ENCODE assay signal across 8 cellular contexts in the genomic region with DNA sequence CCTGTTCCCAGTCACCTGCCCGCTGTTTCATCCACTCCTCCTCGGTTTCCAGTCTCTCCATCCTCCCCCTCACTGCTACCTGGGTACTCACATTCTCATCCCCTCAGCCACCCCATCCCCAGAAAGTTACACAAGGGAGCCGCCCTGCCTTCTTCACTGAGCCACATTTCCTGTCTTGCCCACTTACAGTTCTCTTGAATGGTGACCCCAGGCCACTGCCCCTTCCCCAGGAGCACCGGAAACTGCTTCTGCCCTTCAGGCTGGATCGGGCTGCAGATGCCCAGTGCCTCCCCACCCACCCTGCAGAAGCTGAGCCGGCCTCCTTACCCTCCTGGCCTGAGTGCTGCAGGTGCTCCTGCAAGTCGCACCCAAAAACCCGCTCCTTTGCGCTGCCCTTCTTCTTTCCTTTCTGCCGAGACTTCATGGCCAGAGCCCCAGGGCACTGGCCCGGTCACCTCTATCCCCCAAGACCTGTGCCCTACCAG. TPM values are rescaled to one million over a fixed set of nuclear protein-coding genes. Genes with fewer than 3 reads are reported as not detected.
DNase-seq lines count a peak whose midpoint lies in the region; ATAC-seq, FAIRE-seq and TF ChIP-seq lines count a peak whose summit lies in the region.

No MANE protein-coding gene starts in this region.

- peak overlapping the region; percentile 85 for H3K27ac Mint-ChIP-seq in central memory CD8-positive, alpha-beta T cell (ENCODE audit: low read depth)

- H3K27me3 ChIP-seq in IMR-90 (ENCODE audit: control insufficient read depth, insufficient read depth, low read length): peaks cover 2% of the 10 kb centered on the region; the same call in 1 of the 2 replicates
- H3K27me3 ChIP-seq in small intestine (ENCODE audit: control insufficient read depth in 2 of 2, insufficient read depth in 2 of 2, low read length in 2 of 2): no peaks in the 10 kb centered on the region
- H3K27me3 ChIP-seq in ascending aorta: no peaks in the 10 kb centered on the region

- H3K4me3 ChIP-seq in IMR-90 (ENCODE audit: insufficient read depth, low read depth, low read length): no peak overlapping the region
- H3K4me3 ChIP-seq in small intestine (ENCODE audit: low read depth in 1 of 2, low read length in 2 of 2): peak overlapping the region; percentile 53 to 61
- H3K4me3 ChIP-seq in ascending aorta: peak overlapping the region in 1 of 2 donors; percentile 50

- peaks cover 69% of the 10 kb centered on the region for H3K4me1 Mint-ChIP-seq in central memory CD8-positive, alpha-beta T cell

- no peak for FAIRE-seq in small intestine (lab: Jason Lieb, UNC)

- H3K79me1 ChIP-seq in IMR-90 (ENCODE audit: low read depth in 1 of 2, low read length in 2 of 2): no peaks in the 10 kb centered on the region

- H2BK120ac ChIP-seq in IMR-90 (ENCODE audit: low read depth, low read length): no peak overlapping the region

- no peak overlapping the region; the same call in 1 of the 2 replicates for H2AK5ac ChIP-seq in IMR-90 (ENCODE audit: low read depth, low read length)

- H3K56ac ChIP-seq in IMR-90 (ENCODE audit: extremely low read depth, insufficient read depth, low read length): no peak overlapping the region

- H2AFZ ChIP-seq in IMR-90 (replicated peaks; ENCODE audit: low read length, poor library complexity): peak overlapping the region; percentile 21

- H4K5ac ChIP-seq in IMR-90 (ENCODE audit: low read depth, low read length): no peak overlapping the region

- in situ Hi-C loops in IMR-90 (cut with MboI; ENCODE audit: low sequenced_read_pairs): no loop called here

- H3K18ac ChIP-seq in IMR-90 (ENCODE audit: low read depth, low read length): no peak overlapping the region

- H3K27ac ChIP-seq in IMR-90 (ENCODE audit: insufficient read depth, low read length) (no peak overlapping the region), small intestine (ENCODE audit: low read depth in 1 of 2, low read length in 1 of 2) (peak overlapping the region; percentile 43 to 89), ascending aorta (peak overlapping the region in 1 of 2 donors; percentile 61)

- no peak overlapping the region for H3K9ac ChIP-seq in IMR-90 (ENCODE audit: low read depth, low read length)

- POLR2A ChIA-PET in IMR-90 (lab: Charles Lee; ENCODE audit: unreplicated experiment): no interaction called here

- H3K23ac ChIP-seq in IMR-90 (ENCODE audit: low read depth, low read length): no peak overlapping the region

- no peak overlapping the region for H3K4me2 ChIP-seq in IMR-90 (ENCODE audit: low read depth, low read length)

- no peak for TF ChIP-seq POLR2A in IMR-90 (IDR thresholded peaks at IDR 0.05; ENCODE audit: low read depth, low read length)

- H3K9me3 ChIP-seq in IMR-90 (ENCODE audit: control insufficient read depth, insufficient read depth, low read length) (no peaks in the 10 kb centered on the region), small intestine (ENCODE audit: control insufficient read depth, low read depth) (no peaks in the 10 kb centered on the region), ascending aorta (no peaks in the 10 kb centered on the region)

- TF ChIP-seq RAD21 in IMR-90 (IDR thresholded peaks at IDR 0.05; ENCODE audit: low read length): no peak

- no peak overlapping the region for H4K8ac ChIP-seq in IMR-90 (ENCODE audit: low read depth in 2 of 2, low read length in 2 of 2)

- H3K14ac ChIP-seq in IMR-90 (replicated peaks; ENCODE audit: low read depth, low read length): no peak overlapping the region

- 88% methylated on average over 4 of the region's 11 CpGs; no CpG with 5 or more reads in 1 of the 2 experiments for WGBS in IMR-90 (ENCODE audit: extremely low coverage in 2 of 2, insufficient read length in 1 of 2), 2 experiments
- WGBS in small intestine, 3 donors: 61 to 82% (median 71%) methylated on average over 11 of the region's 11 CpGs

- no peaks in the 10 kb centered on the region for H3K9me1 ChIP-seq in IMR-90 (ENCODE audit: insufficient read depth, low read length)

- H3K36me3 Mint-ChIP-seq in central memory CD8-positive, alpha-beta T cell (ENCODE audit: insufficient read depth): peaks cover 40% of the 10 kb centered on the region

- CTCF ChIA-PET in IMR-90 (lab: Yijun Ruan, JAX): no interaction called here

- no peak overlapping the region for H3K4ac ChIP-seq in IMR-90 (ENCODE audit: low read depth, low read length)

- no peaks in the 10 kb centered on the region for H3K9me3 Mint-ChIP-seq in central memory CD8-positive, alpha-beta T cell

- no peak overlapping the region for H2BK15ac ChIP-seq in IMR-90 (ENCODE audit: low read depth, low read length)

- H4K91ac ChIP-seq in IMR-90 (ENCODE audit: insufficient read depth, low read depth, low read length): no peak overlapping the region

- no peak overlapping the region for H2BK20ac ChIP-seq in IMR-90 (ENCODE audit: low read depth, low read length)

- no TSS peak for BruUV-seq in IMR-90 (replicated peaks; lab: Mats Ljungman, UMichigan)

- H3K4me3 Mint-ChIP-seq in central memory CD8-positive, alpha-beta T cell: peak overlapping the region; percentile 94

- H2BK5ac ChIP-seq in IMR-90 (ENCODE audit: low read depth, low read length, poor library complexity, severe bottlenecking): no peak overlapping the region

- H3K36me3 ChIP-seq in IMR-90 (ENCODE audit: control insufficient read depth, insufficient read depth, low read length): no peaks in the 10 kb centered on the region
- H3K36me3 ChIP-seq in small intestine (ENCODE audit: control insufficient read depth in 2 of 2, insufficient read depth in 2 of 2, low read length in 2 of 2): no peaks in the 10 kb centered on the region
- H3K36me3 ChIP-seq in ascending aorta: no peaks in the 10 kb centered on the region

- H3K4me1 ChIP-seq in IMR-90 (ENCODE audit: control insufficient read depth, insufficient read depth, low read length) (no peaks in the 10 kb centered on the region), small intestine (ENCODE audit: control insufficient read depth in 2 of 2, insufficient read depth in 1 of 2, low read depth in 1 of 2, low read length in 1 of 2) (no peaks in the 10 kb centered on the region), ascending aorta (no peaks in the 10 kb centered on the region)

- DNase-seq in IMR-90: no peak
- DNase-seq in central memory CD8-positive, alpha-beta T cell (ENCODE audit: low spot score in 2 of 2): no peak
- DNase-seq in small intestine: no peak
- DNase-seq in ascending aorta (ENCODE audit: low spot score in 2 of 2): no peak
- no peak for DNase-seq in mesenteric fat pad (ENCODE audit: low spot score)

- H4K20me1 ChIP-seq in IMR-90 (ENCODE audit: insufficient read depth, low read length): no peaks in the 10 kb centered on the region; the same call in none of the 2 replicates

- no peaks in the 10 kb centered on the region for H3K27me3 Mint-ChIP-seq in central memory CD8-positive, alpha-beta T cell

- TF ChIP-seq CTCF in IMR-90 (conservative IDR thresholded peaks at IDR 0.05; ENCODE audit: low read depth, low read length): no peak
- TF ChIP-seq CTCF in ascending aorta (IDR thresholded peaks at IDR 0.05): no peak

- intact Hi-C loops in IMR-90 (cut with micrococcal nuclease): no loop called here
- intact Hi-C loops in ascending aorta (cut with DNase I): no loop called here

- H2AK9ac ChIP-seq in IMR-90 (replicated peaks; ENCODE audit: low read depth, low read length, poor library complexity): peak overlapping the region; percentile 28

- dilution Hi-C loops in IMR-90 (cut with HindIII; ENCODE audit: low sequenced_read_pairs, unreplicated experiment): no loop called here

- peak; percentile 5 for ATAC-seq in GM19395 (IDR thresholded peaks at IDR 0.05; ENCODE audit: unreplicated experiment)
- ATAC-seq in IMR-90 (ENCODE audit: low read depth): no peak
- ATAC-seq in central memory CD8-positive, alpha-beta T cell (replicated peaks; ENCODE audit: extremely low read depth, poor library complexity, severe bottlenecking): no peak
- no peak for ATAC-seq in HG03521 (IDR thresholded peaks at IDR 0.05; ENCODE audit: unreplicated experiment)
- no peak for ATAC-seq in HG03025 (IDR thresholded peaks at IDR 0.05; ENCODE audit: low FRiP score, unreplicated experiment)

TF ChIP-seq in IMR-90, 13 proteins besides CTCF, POLR2A, EP300 and RAD21 (continues in another document):
- no peak for TF ChIP-seq CHD1 (IDR thresholded peaks at IDR 0.05; ENCODE audit: low read depth, low read length)

RNA-seq across cellular contexts. Expression of gene ARHGAP30, which starts 0.4 kb away (rescaled TPM):
- total RNA-seq in IMR-90 (2012; rRNA removed) (not detected in 2 replicates), ascending aorta (14.7 TPM), mesenteric fat pad (26.0 TPM)
- polyA plus RNA-seq in IMR-90 (2012; rRNA removed) (0.02 and 0.03 TPM in 2 replicates), small intestine (1 to 10 TPM; 2.2 to 5.8 (median 5.4) TPM)
- polyA plus RNA-seq in IMR-90 (2012; cell fraction: cytosol; rRNA removed): not detected in 2 replicates
- 0.05 TPM in 1 of 2 replicates, not detected in the other for polyA plus RNA-seq in IMR-90 (2012; cell fraction: nucleus; rRNA removed; ENCODE audit: low replicate concordance)

RNA-seq across cellular contexts. Expression of gene NECTIN4, which starts 20.1 kb away (rescaled TPM):
- under 0.01 and 0.18 TPM in 2 replicates for total RNA-seq in IMR-90 (2012; rRNA removed)
- polyA plus RNA-seq in IMR-90 (2012; rRNA removed): 0.13 and 0.24 TPM in 2 replicates
- polyA plus RNA-seq in IMR-90 (2012; cell fraction: cytosol; rRNA removed): 0.02 and 0.20 TPM in 2 replicates
- 0.18 and 0.58 TPM in 2 replicates for polyA plus RNA-seq in IMR-90 (2012; cell fraction: nucleus; rRNA removed; ENCODE audit: low replicate concordance)
- polyA plus RNA-seq in small intestine: 1 to 10 TPM in 1 of 3 donors, under 1 TPM in 1, not detected in 1; 0.22 to 1.0 TPM
- not detected for total RNA-seq in ascending aorta
- total RNA-seq in mesenteric fat pad: not detected

RNA-seq across cellular contexts. Expression of gene USF1, which starts 23.5 kb away (rescaled TPM):
- 62.2 and 78.9 TPM in 2 replicates for total RNA-seq in IMR-90 (2012; rRNA removed)
- 34.6 and 37.1 TPM in 2 replicates for polyA plus RNA-seq in IMR-90 (2012; rRNA removed)
- 14.0 and 18.6 TPM in 2 replicates for polyA plus RNA-seq in IMR-90 (2012; cell fraction: cytosol; rRNA removed)
- polyA plus RNA-seq in IMR-90 (2012; cell fraction: nucleus; rRNA removed; ENCODE audit: low replicate concordance): 122 and 130 TPM in 2 replicates
- 100 to 1,000 TPM in 2 of 3 donors, 10 to 100 TPM in 1; 60.1 to 123 (median 109) TPM for polyA plus RNA-seq in small intestine
- 68.5 TPM for total RNA-seq in ascending aorta
- total RNA-seq in mesenteric fat pad: 57.9 TPM

RNA-seq across cellular contexts. Expression of gene KLHDC9, which starts 28.9 kb away (rescaled TPM):
- total RNA-seq in IMR-90 (2012; rRNA removed) (0.18 TPM in 1 of 2 replicates, not detected in the other), ascending aorta (0.32 TPM), mesenteric fat pad (not detected)
- polyA plus RNA-seq in IMR-90 (2012; rRNA removed) (0.70 and 1.1 TPM in 2 replicates), small intestine (1 to 10 TPM; 1.8 to 3.8 (median 2.2) TPM)
- 0.51 and 1.1 TPM in 2 replicates for polyA plus RNA-seq in IMR-90 (2012; cell fraction: cytosol; rRNA removed)
- polyA plus RNA-seq in IMR-90 (2012; cell fraction: nucleus; rRNA removed; ENCODE audit: low replicate concordance): 3.0 and 3.3 TPM in 2 replicates

RNA-seq across cellular contexts. Expression of gene TSTD1, which starts 30.5 kb away (rescaled TPM):
- total RNA-seq in IMR-90 (2012; rRNA removed) (not detected in 2 replicates), ascending aorta (not detected), mesenteric fat pad (11.0 TPM)
- polyA plus RNA-seq in IMR-90 (2012; rRNA removed) (0.21 TPM in 1 of 2 replicates, not detected in the other), small intestine (100 to 1,000 TPM in 2 of 3 donors, 10 to 100 TPM in 1; 65.8 to 185 (median 115) TPM)
- polyA plus RNA-seq in IMR-90 (2012; cell fraction: cytosol; rRNA removed): 0.49 TPM in 1 of 2 replicates, not detected in the other
- polyA plus RNA-seq in IMR-90 (2012; cell fraction: nucleus; rRNA removed; ENCODE audit: low replicate concordance): 0.25 and 0.46 TPM in 2 replicates

Comparison
In these comparisons a context has a peak if more than half of its experiments do, and no peak if none do; other contexts are left out.
1. RNA of gene ARHGAP30, which starts 0.4 kb away (total RNA-seq): 26.0 TPM in mesenteric fat pad (single experiment) and 14.7 TPM in ascending aorta (single experiment); not detected in IMR-90; every median in the first group is over 10 times any median in the second.